11 cellular contexts compared by ENCODE assay signal in the genomic region with DNA sequence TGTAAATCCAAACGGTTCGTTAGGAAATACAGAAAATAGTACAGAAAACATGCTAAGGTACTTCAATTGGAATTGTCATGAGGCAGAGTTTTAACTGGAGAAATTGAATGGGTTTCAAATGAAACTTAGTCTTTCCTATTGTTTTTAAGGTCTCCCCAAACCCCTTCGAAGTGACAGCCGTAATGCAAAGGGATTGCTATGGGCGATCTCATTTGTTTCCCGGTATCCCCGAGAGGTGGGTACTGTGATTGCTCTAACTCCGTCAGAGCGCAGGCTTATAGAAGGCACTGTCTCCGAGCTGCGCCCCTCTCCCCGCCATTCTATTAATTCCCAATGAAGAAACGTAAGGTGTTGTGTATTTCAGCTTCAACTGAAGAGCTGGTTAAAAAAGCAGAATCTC. TPM values are rescaled to one million over a fixed set of nuclear protein-coding genes. Genes with fewer than 3 reads are reported as not detected.
DNase-seq lines count a peak whose midpoint lies in the region; ATAC-seq and TF ChIP-seq lines count a peak whose summit lies in the region.
"Had no signal": no experiment of that assay in that cellular context is flagged by ENCODE, and none has a peak within 500 bp of the region (broad histone marks: within the 10 kb centered on the region; RNA-seq: fewer than 3 reads in every experiment).

No MANE protein-coding gene starts in this region.

- H3K4me3 ChIP-seq in cardiac muscle cell (peak overlapping the region; percentile 39), thoracic aorta (peak overlapping the region; percentile 61)
- H3K4me3 ChIP-seq: SK-N-MC had no signal

- no peaks in the 10 kb centered on the region for H3K4me1 ChIP-seq in cardiac muscle cell (ENCODE audit: low read depth)
- peaks cover 0 to 11% of the 10 kb centered on the region in 2 donors for H3K4me1 ChIP-seq in thoracic aorta (ENCODE audit: control insufficient read depth in 1 of 2, low read depth in 2 of 2)

- no peak for ATAC-seq in left cardiac atrium
- no peak for ATAC-seq in activated T-helper 17 cell treated with anti-CD3 and anti-CD28 coated beads, Interleukin-2, amount 50 U/mL, for 72 hours (replicated peaks)
- ATAC-seq in thoracic aorta (ENCODE audit: insufficient number of reproducible peaks, low FRiP score, low read depth), result no peak

- H3K9me3 ChIP-seq in cardiac muscle cell (ENCODE audit: low read depth) (no peaks in the 10 kb centered on the region), thoracic aorta (no peaks in the 10 kb centered on the region)
- H3K9me3 ChIP-seq: upper lobe of left lung had no signal

- peaks cover 5% of the 10 kb centered on the region for H3K36me3 Mint-ChIP-seq in activated T-helper 17 cell treated with anti-CD3 and anti-CD28 coated beads, Interleukin-2, amount 50 U/mL, for 72 hours (ENCODE audit: low read depth)
- no peaks in the 10 kb centered on the region for H3K36me3 Mint-ChIP-seq in immature natural killer cell

- H3K27ac ChIP-seq in cardiac muscle cell (no peak overlapping the region), thoracic aorta (no peak overlapping the region)
- H3K27ac ChIP-seq: SK-N-MC, upper lobe of left lung had no signal

- H3K27me3 ChIP-seq in cardiac muscle cell, result peaks cover 87% of the 10 kb centered on the region
- peaks cover 25% of the 10 kb centered on the region for H3K27me3 ChIP-seq in thoracic aorta (replicated peaks; ENCODE audit: insufficient read depth)

- TF ChIP-seq CTCF in cardiac muscle cell (IDR thresholded peaks at IDR 0.05; ENCODE audit: low read depth, low read length) (no peak), thoracic aorta (IDR thresholded peaks at IDR 0.05) (no peak), GM10248 (IDR thresholded peaks at IDR 0.05; ENCODE audit: control extremely low read depth, extremely low read depth, low read depth, missing control alignments) (no peak)

- peak overlapping the region; percentile 84 for H3K4me3 Mint-ChIP-seq in activated T-helper 17 cell treated with anti-CD3 and anti-CD28 coated beads, Interleukin-2, amount 50 U/mL, for 72 hours
- peak overlapping the region; percentile 82 to 87 (median 84) for H3K4me3 Mint-ChIP-seq in immature natural killer cell

- POLR2A ChIA-PET in GM10248 (lab: Yijun Ruan, JAX), result no interaction called here

- CTCF ChIA-PET in GM10248 (lab: Yijun Ruan, JAX), result interaction anchor here (1.3 to 2.2 kb wide), 3 partner anchors 9 to 36 kb away, joined by 4 to 10 read pairs (median 5); no protein-coding TSS in a partner anchor

- intact Hi-C loops in left cardiac atrium (cut with DNase I), result no loop called here

- no peaks in the 10 kb centered on the region for H3K36me3 ChIP-seq in cardiac muscle cell
- no peaks in the 10 kb centered on the region for H3K36me3 ChIP-seq in thoracic aorta
- H3K36me3 ChIP-seq: upper lobe of left lung had no signal

- no peak for DNase-seq in cardiac muscle cell (ENCODE audit: low read depth in 1 of 2, low spot score in 1 of 2)
- DNase-seq in left cardiac atrium, result no peak
- DNase-seq in immature natural killer cell, result no peak
- DNase-seq in thoracic aorta (ENCODE audit: low spot score), result no peak
- DNase-seq in GM10248 (ENCODE audit: extremely low spot score), result no peak
- DNase-seq in dedifferentiated amniotic fluid mesenchymal stem cell (ENCODE audit: extremely low spot score), result no peak
- DNase-seq in NCI-H2029 (lab: John Stamatoyannopoulos, UW), result no peak
- DNase-seq: DMS 273 treated with DMSO at 0.1 percent for 48 hours had no signal

- no peaks in the 10 kb centered on the region for H3K9me3 Mint-ChIP-seq in activated T-helper 17 cell treated with anti-CD3 and anti-CD28 coated beads, Interleukin-2, amount 50 U/mL, for 72 hours
- H3K9me3 Mint-ChIP-seq in immature natural killer cell, result no peaks in the 10 kb centered on the region

- peaks cover 39% of the 10 kb centered on the region for H3K4me1 Mint-ChIP-seq in activated T-helper 17 cell treated with anti-CD3 and anti-CD28 coated beads, Interleukin-2, amount 50 U/mL, for 72 hours
- peaks cover 48 to 59% of the 10 kb centered on the region in 2 donors for H3K4me1 Mint-ChIP-seq in immature natural killer cell

- peak overlapping the region; percentile 47 for H3K27ac Mint-ChIP-seq in activated T-helper 17 cell treated with anti-CD3 and anti-CD28 coated beads, Interleukin-2, amount 50 U/mL, for 72 hours
- H3K27ac Mint-ChIP-seq in immature natural killer cell, result peak overlapping the region in 5 of 6 donors; percentile 2 to 88 (median 73)

- no peaks in the 10 kb centered on the region for H3K27me3 Mint-ChIP-seq in activated T-helper 17 cell treated with anti-CD3 and anti-CD28 coated beads, Interleukin-2, amount 50 U/mL, for 72 hours
- peaks cover 0 to 18% (median 13%) of the 10 kb centered on the region in 3 donors for H3K27me3 Mint-ChIP-seq in immature natural killer cell (ENCODE audit: low read depth in 3 of 3)

RNA-seq across cellular contexts. Expression of gene RNF187, which starts 22.0 kb away (rescaled TPM):
- total RNA-seq in cardiac muscle cell (86.5 and 119 TPM in 2 replicates), left cardiac atrium (10 to 100 TPM; 78.4 to 88.2 TPM), thoracic aorta (10 to 100 TPM; 35.6 to 70.1 TPM)
- polyA plus RNA-seq in cardiac muscle cell (160 and 213 TPM in 2 replicates), immature natural killer cell (10 to 100 TPM; 13.9 to 42.4 (median 24.8) TPM)
- total RNA-seq in activated T-helper 17 cell treated with anti-CD3 and anti-CD28 coated beads, Interleukin-2, amount 50 U/mL, for 72 hours, result 100 to 1,000 TPM in 1 of 2 donors, 10 to 100 TPM in 1; 92.7 to 111 TPM

RNA-seq across cellular contexts. Expression of gene TRIM17, which starts 48.5 kb away (rescaled TPM):
- total RNA-seq in cardiac muscle cell (6.7 and 17.9 TPM in 2 replicates), left cardiac atrium (under 1 TPM; 0.42 to 0.88 TPM), thoracic aorta (under 1 TPM in 1 of 2 donors, not detected in 1; 0.56 TPM)
- polyA plus RNA-seq in cardiac muscle cell (11.8 and 15.0 TPM in 2 replicates), immature natural killer cell (1 to 10 TPM in 1 of 3 donors, under 1 TPM in 1, not detected in 1; 0.53 to 1.7 TPM)
- total RNA-seq in activated T-helper 17 cell treated with anti-CD3 and anti-CD28 coated beads, Interleukin-2, amount 50 U/mL, for 72 hours, result 1 to 10 TPM; 1.7 to 1.9 TPM

RNA-seq across cellular contexts. Expression of gene TRIM11, which starts 58.5 kb away (rescaled TPM):
- 32.4 and 43.2 TPM in 2 replicates for total RNA-seq in cardiac muscle cell
- polyA plus RNA-seq in cardiac muscle cell, result 16.4 and 18.5 TPM in 2 replicates
- 1 to 10 TPM; 9.0 to 9.5 TPM for total RNA-seq in left cardiac atrium
- 10 to 100 TPM; 41.7 to 48.6 TPM for total RNA-seq in activated T-helper 17 cell treated with anti-CD3 and anti-CD28 coated beads, Interleukin-2, amount 50 U/mL, for 72 hours
- 10 to 100 TPM in 2 of 3 donors, 1 to 10 TPM in 1; 8.8 to 27.3 (median 10.7) TPM for polyA plus RNA-seq in immature natural killer cell
- total RNA-seq in thoracic aorta, result 10 to 100 TPM; 30.1 to 32.5 TPM
